ENCODE assay signal across 2 cellular contexts in genomic region chr6:34701199-34701598, GRCh38.
TF ChIP-seq lines count a peak whose summit lies in the region.

No MANE protein-coding gene starts in this region.

TF ChIP-seq in HepG2, 621 proteins besides CTCF, POLR2A, EP300 and RAD21:
- TF ChIP-seq MTA3 (CRISPR knock-in tag; IDR thresholded peaks at IDR 0.05), result no peak
- no peak for TF ChIP-seq IRF1 (CRISPR knock-in tag; IDR thresholded peaks at IDR 0.05; ENCODE audit: low read depth)
- TF ChIP-seq ATF4 (CRISPR knock-in tag; IDR thresholded peaks at IDR 0.05), result no peak
- TF ChIP-seq LBX2 (CRISPR knock-in tag; IDR thresholded peaks at IDR 0.05; ENCODE audit: borderline replicate concordance), result no peak
- no peak for TF ChIP-seq NFRKB (IDR thresholded peaks at IDR 0.05)
- no peak for TF ChIP-seq NFAT5 (CRISPR knock-in tag; IDR thresholded peaks at IDR 0.05)
- no peak for TF ChIP-seq HMGA1 (CRISPR knock-in tag; conservative IDR thresholded peaks at IDR 0.05)
- TF ChIP-seq SKI (IDR thresholded peaks at IDR 0.05; ENCODE audit: partially characterized antibody), result no peak
- TF ChIP-seq PHF5A (CRISPR knock-in tag; IDR thresholded peaks at IDR 0.05; ENCODE audit: low read depth, unreplicated experiment), result no peak

TF ChIP-seq in WTC11, 78 proteins besides CTCF, POLR2A, EP300 and RAD21:
- TF ChIP-seq ATF6 (CRISPR knock-in tag; IDR thresholded peaks at IDR 0.05), result no peak
- TF ChIP-seq SP1 (CRISPR knock-in tag; conservative IDR thresholded peaks at IDR 0.05), result no peak
- TF ChIP-seq MAX (CRISPR knock-in tag; IDR thresholded peaks at IDR 0.05), result no peak
- TF ChIP-seq IRF1 (CRISPR knock-in tag; IDR thresholded peaks at IDR 0.05), result no peak
- TF ChIP-seq RORB (CRISPR knock-in tag; IDR thresholded peaks at IDR 0.05), result no peak
- TF ChIP-seq AFF4 (CRISPR knock-in tag; IDR thresholded peaks at IDR 0.05; ENCODE audit: borderline replicate concordance), result no peak
- no peak for TF ChIP-seq ZBTB43 (CRISPR knock-in tag; IDR thresholded peaks at IDR 0.05)
- TF ChIP-seq IRF2 (CRISPR knock-in tag; IDR thresholded peaks at IDR 0.05; ENCODE audit: borderline replicate concordance, low read depth), result no peak
- no peak for TF ChIP-seq ZNF671 (CRISPR knock-in tag; IDR thresholded peaks at IDR 0.05)
- no peak for TF ChIP-seq ATF2 (CRISPR knock-in tag; IDR thresholded peaks at IDR 0.05; ENCODE audit: borderline replicate concordance, low read depth)
- no peak for TF ChIP-seq AR (CRISPR knock-in tag; IDR thresholded peaks at IDR 0.05)
- TF ChIP-seq ERG (CRISPR knock-in tag; IDR thresholded peaks at IDR 0.05), result no peak
- TF ChIP-seq NR1H2 (CRISPR knock-in tag; IDR thresholded peaks at IDR 0.05), result no peak
- no peak for TF ChIP-seq GRHL2 (CRISPR knock-in tag; IDR thresholded peaks at IDR 0.05; ENCODE audit: insufficient replicate concordance, severe bottlenecking)
- no peak for TF ChIP-seq ESRRA (CRISPR knock-in tag; IDR thresholded peaks at IDR 0.05; ENCODE audit: borderline replicate concordance)
- TF ChIP-seq ARID4B (CRISPR knock-in tag; IDR thresholded peaks at IDR 0.05; ENCODE audit: borderline replicate concordance), result no peak
- TF ChIP-seq JUN (CRISPR knock-in tag; IDR thresholded peaks at IDR 0.05), result no peak
- no peak for TF ChIP-seq ZNF425 (CRISPR knock-in tag; conservative IDR thresholded peaks at IDR 0.05)
- TF ChIP-seq ZNF532 (CRISPR knock-in tag; IDR thresholded peaks at IDR 0.05; ENCODE audit: borderline replicate concordance), result no peak
